ENCODE assay signal across 12 cellular contexts in the genomic region with DNA sequence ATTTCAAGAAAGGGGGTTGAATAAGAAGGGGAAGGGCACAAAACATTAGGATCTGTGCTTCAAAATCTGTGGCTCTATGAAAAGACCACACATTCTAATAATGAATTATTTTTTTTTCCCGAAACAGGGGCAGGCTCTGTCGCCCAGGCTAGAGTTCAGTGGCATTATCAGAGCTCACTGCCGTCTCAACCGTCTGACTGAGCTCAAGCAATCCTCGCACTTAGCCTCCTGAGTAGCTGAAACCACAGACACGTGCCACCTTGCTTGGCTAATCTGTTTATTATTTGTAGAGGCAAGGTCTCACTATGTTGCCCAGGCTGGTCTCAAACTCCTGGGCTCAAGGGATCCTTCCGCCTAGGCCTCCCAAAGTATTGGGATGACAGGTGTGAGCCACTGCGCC. TPM values are rescaled to one million over a fixed set of nuclear protein-coding genes. Genes with fewer than 3 reads are reported as not detected.
DNase-seq lines count a peak whose midpoint lies in the region; ATAC-seq and TF ChIP-seq lines count a peak whose summit lies in the region.
"Had no signal": no experiment of that assay in that cellular context is flagged by ENCODE, and none has a peak within 500 bp of the region (broad histone marks: within the 10 kb centered on the region; RNA-seq: fewer than 3 reads in every experiment).

No MANE protein-coding gene starts in this region.

- H3K79me2 ChIP-seq in smooth muscle cell (ENCODE audit: low read depth): no peaks in the 10 kb centered on the region

- no peaks in the 10 kb centered on the region for H3K36me3 ChIP-seq in smooth muscle cell (ENCODE audit: low read depth)

- H4K20me1 ChIP-seq in smooth muscle cell (ENCODE audit: low read depth): peaks cover 16% of the 10 kb centered on the region

- peak overlapping the region; percentile 44 for H3K4me2 ChIP-seq in smooth muscle cell

- H3K4me1 ChIP-seq in smooth muscle cell (ENCODE audit: low read depth): no peaks in the 10 kb centered on the region

- intact Hi-C loops in left ventricle myocardium superior (cut with micrococcal nuclease) (no loop called here), head of caudate nucleus (cut with DNase I) (no loop called here)

- peak; percentile 12 for ATAC-seq in left ventricle myocardium superior
- ATAC-seq in HG02870 (IDR thresholded peaks at IDR 0.05; ENCODE audit: unreplicated experiment): no peak

- no peak overlapping the region for H2AFZ ChIP-seq in smooth muscle cell (ENCODE audit: low read depth)

- 46% methylated on average over 8 of the region's 8 CpGs for WGBS in smooth muscle cell (ENCODE audit: low lambda C conversion rate)

- TF ChIP-seq CTCF in RWPE1 (conservative IDR thresholded peaks at IDR 0.05; ENCODE audit: low read depth): no peak
- no peak for TF ChIP-seq CTCF in smooth muscle cell (IDR thresholded peaks at IDR 0.05; ENCODE audit: borderline replicate concordance, insufficient read depth, poor library complexity, severe bottlenecking)

- no peaks in the 10 kb centered on the region for H3K27me3 ChIP-seq in smooth muscle cell (ENCODE audit: low read depth)

- H3K9ac ChIP-seq in smooth muscle cell (ENCODE audit: low read depth): peak overlapping the region; percentile 11

- DNase-seq in NCI-H82 (lab: John Stamatoyannopoulos, UW): peak; percentile 30
- no peak for DNase-seq in NCI-H82 treated with DMSO at 0.1 percent for 48 hours (lab: John Stamatoyannopoulos, UW; ENCODE audit: unreplicated experiment)
- no peak for DNase-seq in RWPE1 (ENCODE audit: low spot score)
- no peak for DNase-seq in left ventricle myocardium superior
- DNase-seq in smooth muscle cell (lab: John Stamatoyannopoulos, UW; ENCODE audit: unreplicated experiment): no peak
- no peak for DNase-seq in NCI-H1105 (lab: John Stamatoyannopoulos, UW)
- DNase-seq in head of caudate nucleus: no peak
- DNase-seq: 8988T, mesendoderm, NCI-H187 had no signal

- POLR2A ChIA-PET in RWPE1 (lab: Yijun Ruan, JAX; ENCODE audit: low non-redundant PET): no interaction called here

- peaks cover 2% of the 10 kb centered on the region for H3F3A ChIP-seq in smooth muscle cell (ENCODE audit: low read depth)

- no peaks in the 10 kb centered on the region for H3K9me3 ChIP-seq in smooth muscle cell (replicated peaks; ENCODE audit: low read depth)
- H3K9me3 ChIP-seq: HAP-1 had no signal

- H3K4me3 ChIP-seq in smooth muscle cell: no peak overlapping the region
- H3K4me3 ChIP-seq: HAP-1 had no signal

- CTCF ChIA-PET in RWPE1 (lab: Yijun Ruan, JAX): interaction anchor here (0.6 to 2.0 kb wide), 4 partner anchors 34 to 390 kb away, joined by 3 to 7 read pairs (median 4); no protein-coding TSS in a partner anchor

- H3K27ac ChIP-seq in RWPE1: peak overlapping the region; percentile 70
- peak overlapping the region; percentile 81 for H3K27ac ChIP-seq in smooth muscle cell (ENCODE audit: low read depth)

RNA-seq across cellular contexts. Expression of gene ACSL1, which starts 33.4 kb away (rescaled TPM):
- total RNA-seq in left ventricle myocardium superior (477 TPM), smooth muscle cell (22.4 and 24.5 TPM in 2 replicates)
- 12.0 and 13.8 TPM in 2 replicates for polyA plus RNA-seq in smooth muscle cell

RNA-seq across cellular contexts. Expression of gene CENPU, which starts 58.4 kb away (rescaled TPM):
- 1.5 TPM for total RNA-seq in left ventricle myocardium superior
- total RNA-seq in smooth muscle cell: 12.9 and 18.4 TPM in 2 replicates
- 9.1 and 12.2 TPM in 2 replicates for polyA plus RNA-seq in smooth muscle cell

Comparison
In these comparisons a context has a peak if more than half of its experiments do, and no peak if none do; other contexts are left out.
1. RNA of gene ACSL1, which starts 33.4 kb away (total RNA-seq): 477 TPM in left ventricle myocardium superior (single experiment); 22.4 to 24.5 TPM in smooth muscle cell; every median in the first group is over 10 times any median in the second.